Comparison of ENCODE assay signal across 8 cellular contexts in the genomic region with DNA sequence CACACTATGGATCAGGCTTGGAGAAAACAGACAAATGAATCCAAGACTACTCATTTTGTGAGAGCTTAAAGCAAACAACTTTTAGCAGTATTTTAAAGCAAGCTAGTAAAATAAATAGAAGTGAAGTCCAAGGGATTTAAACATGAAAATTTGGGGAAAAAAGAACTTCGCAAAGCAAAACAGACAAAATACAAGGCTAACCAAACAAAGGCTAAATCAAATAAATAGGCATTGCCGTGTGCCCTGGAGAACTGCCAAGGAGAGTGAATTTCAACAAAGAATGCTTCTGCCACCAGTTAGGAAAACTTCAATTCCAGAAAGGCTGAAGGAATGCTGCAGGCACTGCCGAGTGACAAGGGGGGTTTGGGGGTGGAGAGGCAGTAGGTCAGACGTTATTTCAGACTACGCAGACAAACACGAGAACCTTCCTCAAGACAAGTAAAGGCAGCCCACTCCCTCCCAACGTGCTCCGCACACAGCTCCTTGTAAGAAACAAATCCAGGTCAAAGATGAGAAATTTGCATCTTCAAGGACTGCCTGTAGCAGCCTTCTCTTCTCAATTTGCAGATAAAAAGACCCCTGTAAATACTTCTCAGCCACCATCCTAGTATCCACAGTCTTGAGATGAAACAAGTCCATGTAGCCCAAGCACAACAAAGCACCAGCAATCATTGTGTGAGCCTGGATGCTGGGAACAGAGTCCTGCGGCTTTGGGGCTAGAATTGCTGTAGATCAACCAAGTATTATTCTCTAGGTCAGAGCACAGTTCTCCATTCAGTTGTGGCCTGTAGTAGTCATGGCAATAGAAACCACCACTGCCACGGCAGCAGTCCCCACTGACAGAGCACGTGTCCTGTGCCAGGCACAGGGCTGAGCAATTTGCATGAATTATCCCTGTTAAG. TPM values are rescaled to one million over a fixed set of nuclear protein-coding genes. Genes with fewer than 3 reads are reported as not detected.
DNase-seq lines count a peak whose midpoint lies in the region; ATAC-seq, FAIRE-seq and TF ChIP-seq lines count a peak whose summit lies in the region.

No MANE protein-coding gene starts in this region.

- H3K4me3 ChIP-seq in AG10803 (ENCODE audit: low read length) = no peak overlapping the region
- peak overlapping the region in 2 of 4 experiments; percentile 12 to 19; a peak in 2 of 8 replicates for H3K4me3 ChIP-seq in H1 (ENCODE audit: extremely low read depth in 1 of 4, insufficient read depth in 2 of 4, low read depth in 3 of 4, low read length in 4 of 4)
- peak overlapping the region in 1 of 2 donors; percentile 27 for H3K4me3 ChIP-seq in muscle layer of duodenum (ENCODE audit: low read depth in 1 of 2, low read length in 2 of 2)

- peaks cover 6 to 13% (median 9%) of the 10 kb centered on the region in 4 experiments; a peak in 6 of 7 replicates for H3K4me1 ChIP-seq in H1 (replicated peaks in 1 of 4; ENCODE audit: control insufficient read depth in 3 of 4, insufficient read depth in 4 of 4, low read length in 3 of 4)
- H3K4me1 ChIP-seq in muscle layer of duodenum (ENCODE audit: control insufficient read depth in 1 of 2, insufficient read depth in 2 of 2, low read length in 2 of 2) = peaks cover 17% of the 10 kb centered on the region in 2 donors

- H3K14ac ChIP-seq in H1 (ENCODE audit: insufficient read length) = no peak overlapping the region

- H3K79me1 ChIP-seq in H1 (ENCODE audit: low read depth, low read length) = no peaks in the 10 kb centered on the region

- peak; percentile 57 for FAIRE-seq in H1 (lab: Jason Lieb, UNC)
- no peak for FAIRE-seq in GM12891 (lab: Jason Lieb, UNC)

- 19% methylated on average over 11 of the region's 11 CpGs; no CpG with 5 or more reads in 1 of the 2 experiments for WGBS in H1 (ENCODE audit: extremely low coverage in 1 of 2, insufficient coverage in 1 of 2, insufficient read length in 1 of 2, insufficient replicate concordance in 2 of 2, low coverage in 1 of 2, low lambda C conversion rate in 2 of 2, missing lambda C conversion rate in 1 of 2), 2 experiments

- H3K9me3 ChIP-seq in H1 (ENCODE audit: insufficient read depth in 2 of 2, low read depth in 1 of 2, low read length in 1 of 2) = no peaks in the 10 kb centered on the region
- no peaks in the 10 kb centered on the region for H3K9me3 ChIP-seq in muscle layer of duodenum (ENCODE audit: control insufficient read depth in 1 of 2, low read length in 2 of 2)

- ATAC-seq in GM18505 (IDR thresholded peaks at IDR 0.05; ENCODE audit: unreplicated experiment) = no peak

- H2BK15ac ChIP-seq in H1 (ENCODE audit: low read length) = no peak overlapping the region

- TF ChIP-seq POLR2A in H1 (IDR thresholded peaks at IDR 0.05; ENCODE audit: control extremely low read depth in 1 of 2, low read depth in 2 of 2, low read length in 2 of 2) (no peak), GM12891 (IDR thresholded peaks at IDR 0.05; ENCODE audit: low read depth, low read length) (no peak), GM18505 (IDR thresholded peaks at IDR 0.05; ENCODE audit: borderline replicate concordance, extremely low read depth, insufficient read depth, insufficient read length) (no peak)

- H2BK5ac ChIP-seq in H1 (ENCODE audit: low read depth, low read length) = peak overlapping the region; percentile 36; the same call in 1 of the 2 replicates

- H2BK12ac ChIP-seq in H1 (ENCODE audit: low read depth, low read length) = peak overlapping the region; percentile 65

- no peak overlapping the region for H3K4ac ChIP-seq in H1 (replicated peaks; ENCODE audit: insufficient read length, low read depth, low read length)

- H3K23ac ChIP-seq in H1 (ENCODE audit: insufficient read length) = no peak overlapping the region

- H2BK120ac ChIP-seq in H1 (replicated peaks; ENCODE audit: low read depth, low read length) = no peak overlapping the region

- H3K9ac ChIP-seq in H1 (replicated peaks in 1 of 4; ENCODE audit: extremely low read depth in 1 of 4, low read depth in 3 of 4, low read length in 3 of 4) = 0 out of 7 replicates have a peak overlapping the region, but pooled peaks of 1 of the 4 experiments have one; percentile 8

- TF ChIP-seq RAD21 in H1 (IDR thresholded peaks at IDR 0.05 in 1 of 2, conservative IDR thresholded peaks at IDR 0.05 in 1 of 2; ENCODE audit: low read depth in 2 of 2, low read length in 2 of 2) = no peak

- H3K27ac ChIP-seq in H1 (ENCODE audit: low read depth, low read length) = no peak overlapping the region; the same call in 1 of the 2 replicates
- peak overlapping the region; percentile 79 for H3K27ac ChIP-seq in muscle layer of duodenum (ENCODE audit: low read length)

- H3K79me2 ChIP-seq in H1 (ENCODE audit: control insufficient read depth in 1 of 2, insufficient read depth in 2 of 2, low read length in 2 of 2) = no peaks in the 10 kb centered on the region

- peak; percentile 87 for DNase-seq in AG10803 (ENCODE audit: low read depth)
- peak; percentile 87 for DNase-seq in M059J (ENCODE audit: low read depth)
- DNase-seq in H1 (ENCODE audit: low read depth in 1 of 2, low spot score in 2 of 2) = peak; percentile 44 to 59
- no peak for DNase-seq in epidermal melanocyte (ENCODE audit: insufficient read length, low spot score)
- no peak for DNase-seq in GM12891 (ENCODE audit: insufficient read length, low spot score)
- no peak for DNase-seq in ecto neural progenitor cell (ENCODE audit: low spot score)

- H3K18ac ChIP-seq in H1 (ENCODE audit: extremely low read depth, low read length) = peak overlapping the region; percentile 56; the same call in 1 of the 2 replicates

- TF ChIP-seq CTCF in AG10803 (conservative IDR thresholded peaks at IDR 0.05; ENCODE audit: low read length) (no peak), H1 (IDR thresholded peaks at IDR 0.05; ENCODE audit: control extremely low read depth in 1 of 3, insufficient read depth in 1 of 3, low read depth in 1 of 3, low read length in 3 of 3) (no peak)

- H4K91ac ChIP-seq in H1 (replicated peaks; ENCODE audit: insufficient read length, low read length) = peak overlapping the region; percentile 23

- no peak overlapping the region for H2AFZ ChIP-seq in H1 (ENCODE audit: low read length)

- no peaks in the 10 kb centered on the region for H3K36me3 ChIP-seq in H1 (ENCODE audit: control insufficient read depth in 2 of 4, insufficient read depth in 4 of 4, low read length in 3 of 4)
- H3K36me3 ChIP-seq in muscle layer of duodenum (ENCODE audit: control insufficient read depth in 1 of 2, insufficient read depth in 2 of 2, low read length in 2 of 2) = peaks cover 0 to 7% of the 10 kb centered on the region in 2 donors

- no peak overlapping the region for H4K5ac ChIP-seq in H1 (ENCODE audit: insufficient read length, low read depth, low read length)

- TF ChIP-seq EP300 in H1 (IDR thresholded peaks at IDR 0.05; ENCODE audit: borderline replicate concordance in 1 of 2, low read depth in 2 of 2, low read length in 2 of 2) = no peak

- H2BK20ac ChIP-seq in H1 (ENCODE audit: low read length) = no peak overlapping the region; the same call in 1 of the 2 replicates

- peak overlapping the region; percentile 45 to 49 for H3K4me2 ChIP-seq in H1 (ENCODE audit: insufficient read depth in 1 of 2, low read depth in 2 of 2, low read length in 2 of 2)

- POLR2A ChIA-PET in H1 (lab: Charles Lee; ENCODE audit: partially characterized antibody) = interaction anchor here (0.6 to 0.8 kb wide), 2 partner anchors 561 to 1561 kb away, joined by 3 read pairs; no protein-coding TSS in a partner anchor

- H3K23me2 ChIP-seq in H1 (ENCODE audit: low read depth, low read length) = no peaks in the 10 kb centered on the region

- H4K20me1 ChIP-seq in H1 (replicated peaks in 1 of 2; ENCODE audit: control insufficient read depth in 1 of 2, insufficient read depth in 2 of 2, low read length in 2 of 2) = no peaks in the 10 kb centered on the region

- no peak overlapping the region for H4K8ac ChIP-seq in H1 (ENCODE audit: extremely low read depth, insufficient read depth, low read length)

- CTCF ChIA-PET in H1 (lab: Charles Lee; ENCODE audit: partially characterized antibody) = interaction anchor here (0.6 to 1.6 kb wide), 5 partner anchors 11 to 884 kb away, joined by 3 to 8 read pairs (median 4); no protein-coding TSS in a partner anchor

- no peak overlapping the region for H2AK5ac ChIP-seq in H1 (ENCODE audit: low read depth, low read length)

- no peaks in the 10 kb centered on the region; a peak in 1 of 7 replicates for H3K27me3 ChIP-seq in H1 (replicated peaks in 1 of 4; ENCODE audit: control insufficient read depth in 3 of 4, extremely low read depth in 1 of 4, insufficient read depth in 3 of 4, low read length in 3 of 4)
- H3K27me3 ChIP-seq in muscle layer of duodenum (ENCODE audit: low read depth, low read length) = no peaks in the 10 kb centered on the region

- no peak overlapping the region for H3K56ac ChIP-seq in H1 (replicated peaks; ENCODE audit: insufficient read length, low read depth, low read length)

TF ChIP-seq in H1, 55 proteins besides CTCF, POLR2A, EP300 and RAD21 (continues in another document):
- no peak for TF ChIP-seq SIN3A (conservative IDR thresholded peaks at IDR 0.05 in 1 of 2, IDR thresholded peaks at IDR 0.05 in 1 of 2; ENCODE audit: low read depth in 1 of 2, low read length in 2 of 2)

TF ChIP-seq in GM12891, 5 proteins besides CTCF, POLR2A, EP300 and RAD21 (continues in another document):
- no peak for TF ChIP-seq PAX5 (IDR thresholded peaks at IDR 0.05; ENCODE audit: insufficient read depth, low read length, severe bottlenecking)

RNA-seq across cellular contexts. Expression of gene EFCAB11, which starts 43.3 kb away (rescaled TPM):
- 11.9 and 27.0 TPM in 2 replicates for total RNA-seq in M059J (2014; rRNA removed; shearing (Covaris generic))
- total RNA-seq in H1 (2021; fragmentation: NEBNext Ultra II Directional; extraction: Animal tissue kit (Norgen Biotek cat#: 25700)) = 12.8 and 15.4 TPM in 2 replicates
- polyA plus RNA-seq in H1 (2011; rRNA removed) = 4.6 and 6.8 TPM in 2 replicates
- polyA plus RNA-seq in H1 (2011; cell fraction: cytosol; rRNA removed) = 11.2 TPM
- polyA plus RNA-seq in H1 (2011; cell fraction: nucleus; rRNA removed) = 3.4 TPM
- polyA plus RNA-seq in H1 (2012, experiment 1 of 2) = 12.7 to 16.4 TPM (median 13.6 TPM) in 4 replicates
- polyA plus RNA-seq in H1 (2012, experiment 2 of 2) = 4.0 TPM
- 8.0 TPM for polyA plus RNA-seq in H1 (2013, experiment 1 of 2)
- 9.4 TPM for polyA plus RNA-seq in H1 (2013, experiment 2 of 2)
- polyA minus RNA-seq in H1 (2011; rRNA and poly(A)+ RNA removed) = 4.3 and 5.3 TPM in 2 replicates
- polyA minus RNA-seq in H1 (2011; cell fraction: cytosol; rRNA and poly(A)+ RNA removed) = 3.2 TPM
- polyA minus RNA-seq in H1 (2011; cell fraction: nucleus; rRNA and poly(A)+ RNA removed) = 9.1 TPM
- 16.6 TPM for polyA plus RNA-seq in GM12891 (2012; ENCODE audit: low read depth, missing spikeins)

RNA-seq across cellular contexts. Expression of gene TDP1, which starts 44.5 kb away (rescaled TPM):
- 28.0 and 34.8 TPM in 2 replicates for total RNA-seq in M059J (2014; rRNA removed; shearing (Covaris generic))
- 58.1 and 69.9 TPM in 2 replicates for total RNA-seq in H1 (2021; fragmentation: NEBNext Ultra II Directional; extraction: Animal tissue kit (Norgen Biotek cat#: 25700))
- 26.8 and 32.2 TPM in 2 replicates for polyA plus RNA-seq in H1 (2011; rRNA removed)
- 40.9 TPM for polyA plus RNA-seq in H1 (2011; cell fraction: cytosol; rRNA removed)
- 31.4 TPM for polyA plus RNA-seq in H1 (2011; cell fraction: nucleus; rRNA removed)
- 35.0 to 42.4 TPM (median 38.0 TPM) in 4 replicates for polyA plus RNA-seq in H1 (2012, experiment 1 of 2)
- polyA plus RNA-seq in H1 (2012, experiment 2 of 2) = 18.7 TPM
- 31.4 TPM for polyA plus RNA-seq in H1 (2013, experiment 1 of 2)
- 31.5 TPM for polyA plus RNA-seq in H1 (2013, experiment 2 of 2)
- polyA minus RNA-seq in H1 (2011; rRNA and poly(A)+ RNA removed) = 58.6 and 67.4 TPM in 2 replicates
- 26.8 TPM for polyA minus RNA-seq in H1 (2011; cell fraction: cytosol; rRNA and poly(A)+ RNA removed)
- 47.9 TPM for polyA minus RNA-seq in H1 (2011; cell fraction: nucleus; rRNA and poly(A)+ RNA removed)
- 28.2 TPM for polyA plus RNA-seq in GM12891 (2012; ENCODE audit: low read depth, missing spikeins)

Comparison
In these comparisons a context has a peak if more than half of its experiments do, and no peak if none do; other contexts are left out.
1. DNase-seq: peak in AG10803 (single experiment), M059J (single experiment) and H1 (2 of 2); none in epidermal melanocyte (single experiment), GM12891 (single experiment) and ecto neural progenitor cell (single experiment).